In the genomic region with DNA sequence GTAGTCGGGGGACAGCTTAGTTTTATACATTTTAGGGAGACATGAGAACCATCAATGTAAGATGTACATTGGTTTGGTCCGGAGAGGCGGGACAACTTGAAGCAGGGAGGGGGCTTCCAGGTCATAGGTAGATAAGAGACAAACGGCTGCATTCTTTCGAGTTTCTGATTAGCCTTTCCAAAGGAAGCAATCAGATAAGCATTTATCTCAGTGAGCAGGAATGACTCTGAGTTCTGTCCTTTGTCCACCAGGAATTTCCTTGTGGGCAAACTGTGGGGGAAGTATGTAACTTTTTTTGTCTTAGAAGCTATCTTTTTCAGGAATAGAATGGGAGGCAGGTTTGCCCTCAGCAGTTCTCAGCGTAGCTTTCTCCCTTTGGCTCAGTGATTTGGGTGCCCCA, we compare ENCODE assay signal across 8 cellular contexts. TPM values are rescaled to one million over a fixed set of nuclear protein-coding genes. Genes with fewer than 3 reads are reported as not detected.
DNase-seq lines count a peak whose midpoint lies in the region; ATAC-seq and TF ChIP-seq lines count a peak whose summit lies in the region.

No MANE protein-coding gene starts in this region.

- TF ChIP-seq CTCF in fibroblast of the aortic adventitia (IDR thresholded peaks at IDR 0.05; ENCODE audit: insufficient read depth, low read length), result no peak

- H3K27me3 Mint-ChIP-seq in activated CD4-positive, alpha-beta T cell treated with anti-CD3 and anti-CD28 coated beads for 36 hours, result no peaks in the 10 kb centered on the region
- H3K27me3 Mint-ChIP-seq in T-helper 17 cell, result no peaks in the 10 kb centered on the region
- no peaks in the 10 kb centered on the region for H3K27me3 Mint-ChIP-seq in stimulated activated memory B cell treated with anti-CD40 and anti-IgM and Interleukin-4, amounts not matched to agents 10 μg/mL and 1 μg/mL and 100 μg/mL, for 72 hours

- intact Hi-C loops in activated CD4-positive, alpha-beta T cell treated with anti-CD3 and anti-CD28 coated beads for 36 hours (cut with DNase I, micrococcal nuclease), result loop anchor here in 1 of 2 experiments (10.0 kb wide), 2 partner anchors 650 to 760 kb away; partner anchors contain the start of genes ABHD16B, SAMD10 and TPD52L2

- H3K4me3 Mint-ChIP-seq in activated CD4-positive, alpha-beta T cell treated with anti-CD3 and anti-CD28 coated beads for 36 hours, result peak overlapping the region; percentile 92
- H3K4me3 Mint-ChIP-seq in T-helper 17 cell, result peak overlapping the region; percentile 92
- peak overlapping the region; percentile 87 for H3K4me3 Mint-ChIP-seq in stimulated activated memory B cell treated with anti-CD40 and anti-IgM and Interleukin-4, amounts not matched to agents 10 μg/mL and 1 μg/mL and 100 μg/mL, for 72 hours

- no peaks in the 10 kb centered on the region for H3K9me3 ChIP-seq in T-helper 17 cell (ENCODE audit: control insufficient read depth, low read length, poor library complexity, severe bottlenecking)

- no peak for ATAC-seq in activated CD4-positive, alpha-beta T cell treated with anti-CD3 and anti-CD28 coated beads for 36 hours
- no peak for ATAC-seq in T-helper 17 cell
- ATAC-seq in stimulated activated memory B cell treated with anti-CD40 and anti-IgM and Interleukin-4, amounts not matched to agents 10 μg/mL and 1 μg/mL and 100 μg/mL, for 72 hours, result no peak

- peaks cover 39% of the 10 kb centered on the region for H3K36me3 Mint-ChIP-seq in activated CD4-positive, alpha-beta T cell treated with anti-CD3 and anti-CD28 coated beads for 36 hours (ENCODE audit: low read depth)
- peaks cover under 1% of the 10 kb centered on the region for H3K36me3 Mint-ChIP-seq in T-helper 17 cell (ENCODE audit: low read depth)
- peaks cover 40% of the 10 kb centered on the region for H3K36me3 Mint-ChIP-seq in stimulated activated memory B cell treated with anti-CD40 and anti-IgM and Interleukin-4, amounts not matched to agents 10 μg/mL and 1 μg/mL and 100 μg/mL, for 72 hours

- H3K9me3 Mint-ChIP-seq in activated CD4-positive, alpha-beta T cell treated with anti-CD3 and anti-CD28 coated beads for 36 hours (ENCODE audit: low read depth), result no peaks in the 10 kb centered on the region
- no peaks in the 10 kb centered on the region for H3K9me3 Mint-ChIP-seq in stimulated activated memory B cell treated with anti-CD40 and anti-IgM and Interleukin-4, amounts not matched to agents 10 μg/mL and 1 μg/mL and 100 μg/mL, for 72 hours

- peak overlapping the region; percentile 88 for H3K27ac Mint-ChIP-seq in activated CD4-positive, alpha-beta T cell treated with anti-CD3 and anti-CD28 coated beads for 36 hours
- peak overlapping the region; percentile 77 for H3K27ac Mint-ChIP-seq in T-helper 17 cell
- peak overlapping the region; percentile 86 for H3K27ac Mint-ChIP-seq in stimulated activated memory B cell treated with anti-CD40 and anti-IgM and Interleukin-4, amounts not matched to agents 10 μg/mL and 1 μg/mL and 100 μg/mL, for 72 hours

- CTCF ChIA-PET in activated CD4-positive, alpha-beta T cell treated with anti-CD3 and anti-CD28 coated beads for 36 hours (lab: Charles Lee), result interaction anchor here (0.7 to 2.4 kb wide), 5 partner anchors 9 to 203 kb away, joined by 3 to 17 read pairs (median 3); no protein-coding TSS in a partner anchor

- peaks cover 55% of the 10 kb centered on the region for H3K4me1 Mint-ChIP-seq in activated CD4-positive, alpha-beta T cell treated with anti-CD3 and anti-CD28 coated beads for 36 hours
- H3K4me1 Mint-ChIP-seq in T-helper 17 cell, result peaks cover 35% of the 10 kb centered on the region
- H3K4me1 Mint-ChIP-seq in stimulated activated memory B cell treated with anti-CD40 and anti-IgM and Interleukin-4, amounts not matched to agents 10 μg/mL and 1 μg/mL and 100 μg/mL, for 72 hours, result peaks cover 60% of the 10 kb centered on the region

- POLR2A ChIA-PET in activated CD4-positive, alpha-beta T cell treated with anti-CD3 and anti-CD28 coated beads for 36 hours (lab: Charles Lee), result interaction anchor here (1.4 kb wide), 1 partner anchor 58 kb away, joined by 4 read pairs; the partner anchor contains the start of gene ARFGAP1

- no peak for DNase-seq in activated CD4-positive, alpha-beta T cell treated with anti-CD3 and anti-CD28 coated beads for 36 hours
- no peak for DNase-seq in activated CD4-positive, alpha-beta T cell treated with anti-CD3 and anti-CD28 coated beads for 48 hours
- no peak for DNase-seq in T-helper 17 cell
- DNase-seq in fibroblast of the aortic adventitia (ENCODE audit: low read depth), result no peak
- DNase-seq in glomerular visceral epithelial cell (ENCODE audit: extremely low spot score), result no peak
- no peak for DNase-seq in UCSD-AML1 (lab: John Stamatoyannopoulos, UW; ENCODE audit: unreplicated experiment)
- DNase-seq in islet precursor cell, result no peak

- peak overlapping the region; percentile 80 for H3K4me3 ChIP-seq in fibroblast of the aortic adventitia (ENCODE audit: low read depth, low read length)

RNA-seq across cellular contexts. Expression of gene YTHDF1, which starts 1.4 kb away (rescaled TPM):
- total RNA-seq in activated CD4-positive, alpha-beta T cell treated with anti-CD3 and anti-CD28 coated beads for 36 hours, result 10 to 100 TPM; 32.2 to 32.6 TPM
- 10 to 100 TPM; 30.0 to 41.4 TPM for total RNA-seq in T-helper 17 cell
- 24.8 and 28.6 TPM in 2 replicates for total RNA-seq in fibroblast of the aortic adventitia (ENCODE audit: low replicate concordance)

RNA-seq across cellular contexts. Expression of gene BIRC7, which starts 21.2 kb away (rescaled TPM):
- under 1 TPM in 1 of 2 experiments, not detected in 1; 0.14 TPM for total RNA-seq in activated CD4-positive, alpha-beta T cell treated with anti-CD3 and anti-CD28 coated beads for 36 hours
- total RNA-seq in T-helper 17 cell, result not detected
- 0.09 and 0.25 TPM in 2 replicates for total RNA-seq in fibroblast of the aortic adventitia (ENCODE audit: low replicate concordance)

RNA-seq across cellular contexts. Expression of gene NKAIN4, which starts 39.7 kb away (rescaled TPM):
- not detected for total RNA-seq in activated CD4-positive, alpha-beta T cell treated with anti-CD3 and anti-CD28 coated beads for 36 hours
- total RNA-seq in T-helper 17 cell (not detected), fibroblast of the aortic adventitia (ENCODE audit: low replicate concordance) (not detected in 2 replicates)

RNA-seq across cellular contexts. Expression of gene ARFGAP1, which starts 58.1 kb away (rescaled TPM):
- total RNA-seq in activated CD4-positive, alpha-beta T cell treated with anti-CD3 and anti-CD28 coated beads for 36 hours, result 10 to 100 TPM; 73.4 to 77.6 TPM
- 100 to 1,000 TPM; 108 to 128 TPM for total RNA-seq in T-helper 17 cell
- total RNA-seq in fibroblast of the aortic adventitia (ENCODE audit: low replicate concordance), result 45.5 and 58.3 TPM in 2 replicates
